In the genomic region with DNA sequence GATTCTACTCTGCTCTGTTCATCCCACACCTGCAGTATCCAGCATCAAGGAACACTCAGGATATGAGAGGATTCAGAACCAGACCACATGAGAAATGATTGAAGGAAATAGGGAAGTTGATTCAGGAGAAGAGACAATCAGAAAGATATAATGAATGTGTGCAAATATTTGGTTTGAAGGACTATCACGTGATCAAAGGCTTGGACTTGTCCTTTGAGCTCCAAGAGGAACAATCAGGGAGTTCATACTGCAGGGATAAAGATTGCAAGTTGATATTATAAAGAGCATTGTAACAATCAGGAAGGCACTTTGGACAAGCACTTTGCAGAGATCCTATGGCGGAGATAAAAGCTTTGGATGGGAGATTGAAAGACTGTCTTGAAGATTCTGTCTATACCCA, we compare ENCODE assay signal across 2 cellular contexts.
TF ChIP-seq lines count a peak whose summit lies in the region.

No MANE protein-coding gene starts in this region.

TF ChIP-seq in K562, 482 proteins besides CTCF, POLR2A, EP300 and RAD21:
- TF ChIP-seq, protein P1, sequence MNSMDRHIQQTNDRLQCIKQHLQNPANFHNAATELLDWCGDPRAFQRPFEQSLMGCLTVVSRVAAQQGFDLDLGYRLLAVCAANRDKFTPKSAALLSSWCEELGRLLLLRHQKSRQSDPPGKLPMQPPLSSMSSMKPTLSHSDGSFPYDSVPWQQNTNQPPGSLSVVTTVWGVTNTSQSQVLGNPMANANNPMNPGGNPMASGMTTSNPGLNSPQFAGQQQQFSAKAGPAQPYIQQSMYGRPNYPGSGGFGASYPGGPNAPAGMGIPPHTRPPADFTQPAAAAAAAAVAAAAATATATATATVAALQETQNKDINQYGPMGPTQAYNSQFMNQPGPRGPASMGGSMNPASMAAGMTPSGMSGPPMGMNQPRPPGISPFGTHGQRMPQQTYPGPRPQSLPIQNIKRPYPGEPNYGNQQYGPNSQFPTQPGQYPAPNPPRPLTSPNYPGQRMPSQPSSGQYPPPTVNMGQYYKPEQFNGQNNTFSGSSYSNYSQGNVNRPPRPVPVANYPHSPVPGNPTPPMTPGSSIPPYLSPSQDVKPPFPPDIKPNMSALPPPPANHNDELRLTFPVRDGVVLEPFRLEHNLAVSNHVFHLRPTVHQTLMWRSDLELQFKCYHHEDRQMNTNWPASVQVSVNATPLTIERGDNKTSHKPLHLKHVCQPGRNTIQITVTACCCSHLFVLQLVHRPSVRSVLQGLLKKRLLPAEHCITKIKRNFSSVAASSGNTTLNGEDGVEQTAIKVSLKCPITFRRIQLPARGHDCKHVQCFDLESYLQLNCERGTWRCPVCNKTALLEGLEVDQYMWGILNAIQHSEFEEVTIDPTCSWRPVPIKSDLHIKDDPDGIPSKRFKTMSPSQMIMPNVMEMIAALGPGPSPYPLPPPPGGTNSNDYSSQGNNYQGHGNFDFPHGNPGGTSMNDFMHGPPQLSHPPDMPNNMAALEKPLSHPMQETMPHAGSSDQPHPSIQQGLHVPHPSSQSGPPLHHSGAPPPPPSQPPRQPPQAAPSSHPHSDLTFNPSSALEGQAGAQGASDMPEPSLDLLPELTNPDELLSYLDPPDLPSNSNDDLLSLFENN (IDR thresholded peaks at IDR 0.05; ENCODE audit: low read depth in 2 of 2, low read length in 2 of 2), result no peak
- TF ChIP-seq SPI1 (IDR thresholded peaks at IDR 0.05; ENCODE audit: borderline replicate concordance, low read depth, low read length) (no peak), TAL1 (IDR thresholded peaks at IDR 0.05) (no peak), TOE1 (IDR thresholded peaks at IDR 0.05; ENCODE audit: borderline replicate concordance) (peak; percentile 81; the same call in 1 of the 2 replicates), TOE1 (CRISPR knock-in tag; IDR thresholded peaks at IDR 0.05; ENCODE audit: borderline replicate concordance, low read depth) (no peak), RAD51 (IDR thresholded peaks at IDR 0.05; ENCODE audit: borderline replicate concordance, low read depth) (peak; percentile 90), FOXJ3 (CRISPR knock-in tag; IDR thresholded peaks at IDR 0.05) (no peak), ADNP (tag; IDR thresholded peaks at IDR 0.05) (no peak), MAFF (IDR thresholded peaks at IDR 0.05; ENCODE audit: low read length) (no peak), CBFA2T2 (conservative IDR thresholded peaks at IDR 0.05) (peak; percentile 55), PHF20 (IDR thresholded peaks at IDR 0.05; ENCODE audit: partially characterized antibody) (no peak), LCOR (CRISPR knock-in tag; IDR thresholded peaks at IDR 0.05) (no peak), PRPF4 (IDR thresholded peaks at IDR 0.05; ENCODE audit: insufficient read depth, low read depth, low read length, poor library complexity, severe bottlenecking) (no peak), TBL1XR1 (IDR thresholded peaks at IDR 0.05; ENCODE audit: low read length in 2 of 2) (no peak), SLC30A9 (CRISPR knock-in tag; IDR thresholded peaks at IDR 0.05) (no peak), ZNF174 (CRISPR knock-in tag; IDR thresholded peaks at IDR 0.05) (no peak)
- TF ChIP-seq, protein P2, sequence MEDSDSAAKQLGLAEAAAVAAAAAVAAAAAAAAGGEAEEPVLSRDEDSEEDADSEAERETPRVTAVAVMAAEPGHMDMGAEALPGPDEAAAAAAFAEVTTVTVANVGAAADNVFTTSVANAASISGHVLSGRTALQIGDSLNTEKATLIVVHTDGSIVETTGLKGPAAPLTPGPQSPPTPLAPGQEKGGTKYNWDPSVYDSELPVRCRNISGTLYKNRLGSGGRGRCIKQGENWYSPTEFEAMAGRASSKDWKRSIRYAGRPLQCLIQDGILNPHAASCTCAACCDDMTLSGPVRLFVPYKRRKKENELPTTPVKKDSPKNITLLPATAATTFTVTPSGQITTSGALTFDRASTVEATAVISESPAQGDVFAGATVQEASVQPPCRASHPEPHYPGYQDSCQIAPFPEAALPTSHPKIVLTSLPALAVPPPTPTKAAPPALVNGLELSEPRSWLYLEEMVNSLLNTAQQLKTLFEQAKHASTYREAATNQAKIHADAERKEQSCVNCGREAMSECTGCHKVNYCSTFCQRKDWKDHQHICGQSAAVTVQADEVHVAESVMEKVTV (CRISPR knock-in tag; IDR thresholded peaks at IDR 0.05), result no peak
- TF ChIP-seq, protein P3, sequence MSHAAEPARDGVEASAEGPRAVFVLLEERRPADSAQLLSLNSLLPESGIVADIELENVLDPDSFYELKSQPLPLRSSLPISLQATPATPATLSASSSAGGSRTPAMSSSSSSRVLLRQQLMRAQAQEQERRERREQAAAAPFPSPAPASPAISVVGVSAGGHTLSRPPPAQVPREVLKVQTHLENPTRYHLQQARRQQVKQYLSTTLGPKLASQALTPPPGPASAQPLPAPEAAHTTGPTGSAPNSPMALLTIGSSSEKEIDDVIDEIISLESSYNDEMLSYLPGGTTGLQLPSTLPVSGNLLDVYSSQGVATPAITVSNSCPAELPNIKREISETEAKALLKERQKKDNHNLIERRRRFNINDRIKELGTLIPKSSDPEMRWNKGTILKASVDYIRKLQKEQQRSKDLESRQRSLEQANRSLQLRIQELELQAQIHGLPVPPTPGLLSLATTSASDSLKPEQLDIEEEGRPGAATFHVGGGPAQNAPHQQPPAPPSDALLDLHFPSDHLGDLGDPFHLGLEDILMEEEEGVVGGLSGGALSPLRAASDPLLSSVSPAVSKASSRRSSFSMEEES (CRISPR knock-in tag; IDR thresholded peaks at IDR 0.05), result peak; percentile 97
- TF ChIP-seq, protein P4, sequence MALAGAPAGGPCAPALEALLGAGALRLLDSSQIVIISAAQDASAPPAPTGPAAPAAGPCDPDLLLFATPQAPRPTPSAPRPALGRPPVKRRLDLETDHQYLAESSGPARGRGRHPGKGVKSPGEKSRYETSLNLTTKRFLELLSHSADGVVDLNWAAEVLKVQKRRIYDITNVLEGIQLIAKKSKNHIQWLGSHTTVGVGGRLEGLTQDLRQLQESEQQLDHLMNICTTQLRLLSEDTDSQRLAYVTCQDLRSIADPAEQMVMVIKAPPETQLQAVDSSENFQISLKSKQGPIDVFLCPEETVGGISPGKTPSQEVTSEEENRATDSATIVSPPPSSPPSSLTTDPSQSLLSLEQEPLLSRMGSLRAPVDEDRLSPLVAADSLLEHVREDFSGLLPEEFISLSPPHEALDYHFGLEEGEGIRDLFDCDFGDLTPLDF (CRISPR knock-in tag; IDR thresholded peaks at IDR 0.05), result no peak

TF ChIP-seq in HepG2, 621 proteins besides CTCF, POLR2A, EP300 and RAD21 (continues in another document):
- TF ChIP-seq TBX3 (IDR thresholded peaks at IDR 0.05; ENCODE audit: borderline replicate concordance), result no peak
- no peak for TF ChIP-seq TBP (CRISPR knock-in tag; IDR thresholded peaks at IDR 0.05)
- TF ChIP-seq ZFP36 (IDR thresholded peaks at IDR 0.05; ENCODE audit: borderline replicate concordance, low read depth, low read length, partially characterized antibody), result no peak
- TF ChIP-seq, protein P5, sequence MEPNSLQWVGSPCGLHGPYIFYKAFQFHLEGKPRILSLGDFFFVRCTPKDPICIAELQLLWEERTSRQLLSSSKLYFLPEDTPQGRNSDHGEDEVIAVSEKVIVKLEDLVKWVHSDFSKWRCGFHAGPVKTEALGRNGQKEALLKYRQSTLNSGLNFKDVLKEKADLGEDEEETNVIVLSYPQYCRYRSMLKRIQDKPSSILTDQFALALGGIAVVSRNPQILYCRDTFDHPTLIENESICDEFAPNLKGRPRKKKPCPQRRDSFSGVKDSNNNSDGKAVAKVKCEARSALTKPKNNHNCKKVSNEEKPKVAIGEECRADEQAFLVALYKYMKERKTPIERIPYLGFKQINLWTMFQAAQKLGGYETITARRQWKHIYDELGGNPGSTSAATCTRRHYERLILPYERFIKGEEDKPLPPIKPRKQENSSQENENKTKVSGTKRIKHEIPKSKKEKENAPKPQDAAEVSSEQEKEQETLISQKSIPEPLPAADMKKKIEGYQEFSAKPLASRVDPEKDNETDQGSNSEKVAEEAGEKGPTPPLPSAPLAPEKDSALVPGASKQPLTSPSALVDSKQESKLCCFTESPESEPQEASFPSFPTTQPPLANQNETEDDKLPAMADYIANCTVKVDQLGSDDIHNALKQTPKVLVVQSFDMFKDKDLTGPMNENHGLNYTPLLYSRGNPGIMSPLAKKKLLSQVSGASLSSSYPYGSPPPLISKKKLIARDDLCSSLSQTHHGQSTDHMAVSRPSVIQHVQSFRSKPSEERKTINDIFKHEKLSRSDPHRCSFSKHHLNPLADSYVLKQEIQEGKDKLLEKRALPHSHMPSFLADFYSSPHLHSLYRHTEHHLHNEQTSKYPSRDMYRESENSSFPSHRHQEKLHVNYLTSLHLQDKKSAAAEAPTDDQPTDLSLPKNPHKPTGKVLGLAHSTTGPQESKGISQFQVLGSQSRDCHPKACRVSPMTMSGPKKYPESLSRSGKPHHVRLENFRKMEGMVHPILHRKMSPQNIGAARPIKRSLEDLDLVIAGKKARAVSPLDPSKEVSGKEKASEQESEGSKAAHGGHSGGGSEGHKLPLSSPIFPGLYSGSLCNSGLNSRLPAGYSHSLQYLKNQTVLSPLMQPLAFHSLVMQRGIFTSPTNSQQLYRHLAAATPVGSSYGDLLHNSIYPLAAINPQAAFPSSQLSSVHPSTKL (CRISPR knock-in tag; IDR thresholded peaks at IDR 0.05), result peak; percentile 59; the same call in 1 of the 2 replicates
- no peak for TF ChIP-seq FOXA1 (IDR thresholded peaks at IDR 0.05)
- peak; percentile 41; the same call in 1 of the 2 replicates for TF ChIP-seq FOXA1 (CRISPR knock-in tag; IDR thresholded peaks at IDR 0.05)
- TF ChIP-seq, protein P6, sequence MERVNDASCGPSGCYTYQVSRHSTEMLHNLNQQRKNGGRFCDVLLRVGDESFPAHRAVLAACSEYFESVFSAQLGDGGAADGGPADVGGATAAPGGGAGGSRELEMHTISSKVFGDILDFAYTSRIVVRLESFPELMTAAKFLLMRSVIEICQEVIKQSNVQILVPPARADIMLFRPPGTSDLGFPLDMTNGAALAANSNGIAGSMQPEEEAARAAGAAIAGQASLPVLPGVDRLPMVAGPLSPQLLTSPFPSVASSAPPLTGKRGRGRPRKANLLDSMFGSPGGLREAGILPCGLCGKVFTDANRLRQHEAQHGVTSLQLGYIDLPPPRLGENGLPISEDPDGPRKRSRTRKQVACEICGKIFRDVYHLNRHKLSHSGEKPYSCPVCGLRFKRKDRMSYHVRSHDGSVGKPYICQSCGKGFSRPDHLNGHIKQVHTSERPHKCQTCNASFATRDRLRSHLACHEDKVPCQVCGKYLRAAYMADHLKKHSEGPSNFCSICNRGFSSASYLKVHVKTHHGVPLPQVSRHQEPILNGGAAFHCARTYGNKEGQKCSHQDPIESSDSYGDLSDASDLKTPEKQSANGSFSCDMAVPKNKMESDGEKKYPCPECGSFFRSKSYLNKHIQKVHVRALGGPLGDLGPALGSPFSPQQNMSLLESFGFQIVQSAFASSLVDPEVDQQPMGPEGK (CRISPR knock-in tag; IDR thresholded peaks at IDR 0.05), result 0 out of 2 replicates have a peak, but pooled peaks have one; percentile 24
- TF ChIP-seq, protein P7, sequence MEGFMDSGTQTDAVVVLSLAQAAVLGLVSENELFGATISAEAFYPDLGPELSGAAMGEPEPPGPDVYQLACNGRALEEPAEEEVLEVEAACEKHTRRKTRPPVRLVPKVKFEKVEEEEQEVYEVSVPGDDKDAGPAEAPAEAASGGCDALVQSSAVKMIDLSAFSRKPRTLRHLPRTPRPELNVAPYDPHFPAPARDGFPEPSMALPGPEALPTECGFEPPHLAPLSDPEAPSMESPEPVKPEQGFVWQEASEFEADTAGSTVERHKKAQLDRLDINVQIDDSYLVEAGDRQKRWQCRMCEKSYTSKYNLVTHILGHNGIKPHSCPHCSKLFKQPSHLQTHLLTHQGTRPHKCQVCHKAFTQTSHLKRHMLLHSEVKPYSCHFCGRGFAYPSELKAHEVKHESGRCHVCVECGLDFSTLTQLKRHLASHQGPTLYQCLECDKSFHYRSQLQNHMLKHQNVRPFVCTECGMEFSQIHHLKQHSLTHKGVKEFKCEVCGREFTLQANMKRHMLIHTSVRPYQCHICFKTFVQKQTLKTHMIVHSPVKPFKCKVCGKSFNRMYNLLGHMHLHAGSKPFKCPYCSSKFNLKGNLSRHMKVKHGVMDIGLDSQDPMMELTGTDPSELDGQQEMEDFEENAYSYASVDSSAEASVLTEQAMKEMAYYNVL (CRISPR knock-in tag; IDR thresholded peaks at IDR 0.05; ENCODE audit: borderline replicate concordance), result peak; percentile 88
- peak; percentile 68 for TF ChIP-seq HNF4A (CRISPR knock-in tag; IDR thresholded peaks at IDR 0.05)
- 0 out of 2 replicates have a peak, but pooled peaks have one; percentile 39 for TF ChIP-seq NCOR1 (IDR thresholded peaks at IDR 0.05; ENCODE audit: borderline replicate concordance, low read length)
- TF ChIP-seq, protein P8, sequence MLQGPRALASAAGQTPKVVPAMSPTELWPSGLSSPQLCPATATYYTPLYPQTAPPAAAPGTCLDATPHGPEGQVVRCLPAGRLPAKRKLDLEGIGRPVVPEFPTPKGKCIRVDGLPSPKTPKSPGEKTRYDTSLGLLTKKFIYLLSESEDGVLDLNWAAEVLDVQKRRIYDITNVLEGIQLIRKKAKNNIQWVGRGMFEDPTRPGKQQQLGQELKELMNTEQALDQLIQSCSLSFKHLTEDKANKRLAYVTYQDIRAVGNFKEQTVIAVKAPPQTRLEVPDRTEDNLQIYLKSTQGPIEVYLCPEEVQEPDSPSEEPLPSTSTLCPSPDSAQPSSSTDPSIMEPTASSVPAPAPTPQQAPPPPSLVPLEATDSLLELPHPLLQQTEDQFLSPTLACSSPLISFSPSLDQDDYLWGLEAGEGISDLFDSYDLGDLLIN (CRISPR knock-in tag; IDR thresholded peaks at IDR 0.05; ENCODE audit: borderline replicate concordance), result no peak
- peak; percentile 85; the same call in 1 of the 2 replicates for TF ChIP-seq SOX5 (CRISPR knock-in tag; IDR thresholded peaks at IDR 0.05; ENCODE audit: borderline replicate concordance)
- TF ChIP-seq, protein P9, sequence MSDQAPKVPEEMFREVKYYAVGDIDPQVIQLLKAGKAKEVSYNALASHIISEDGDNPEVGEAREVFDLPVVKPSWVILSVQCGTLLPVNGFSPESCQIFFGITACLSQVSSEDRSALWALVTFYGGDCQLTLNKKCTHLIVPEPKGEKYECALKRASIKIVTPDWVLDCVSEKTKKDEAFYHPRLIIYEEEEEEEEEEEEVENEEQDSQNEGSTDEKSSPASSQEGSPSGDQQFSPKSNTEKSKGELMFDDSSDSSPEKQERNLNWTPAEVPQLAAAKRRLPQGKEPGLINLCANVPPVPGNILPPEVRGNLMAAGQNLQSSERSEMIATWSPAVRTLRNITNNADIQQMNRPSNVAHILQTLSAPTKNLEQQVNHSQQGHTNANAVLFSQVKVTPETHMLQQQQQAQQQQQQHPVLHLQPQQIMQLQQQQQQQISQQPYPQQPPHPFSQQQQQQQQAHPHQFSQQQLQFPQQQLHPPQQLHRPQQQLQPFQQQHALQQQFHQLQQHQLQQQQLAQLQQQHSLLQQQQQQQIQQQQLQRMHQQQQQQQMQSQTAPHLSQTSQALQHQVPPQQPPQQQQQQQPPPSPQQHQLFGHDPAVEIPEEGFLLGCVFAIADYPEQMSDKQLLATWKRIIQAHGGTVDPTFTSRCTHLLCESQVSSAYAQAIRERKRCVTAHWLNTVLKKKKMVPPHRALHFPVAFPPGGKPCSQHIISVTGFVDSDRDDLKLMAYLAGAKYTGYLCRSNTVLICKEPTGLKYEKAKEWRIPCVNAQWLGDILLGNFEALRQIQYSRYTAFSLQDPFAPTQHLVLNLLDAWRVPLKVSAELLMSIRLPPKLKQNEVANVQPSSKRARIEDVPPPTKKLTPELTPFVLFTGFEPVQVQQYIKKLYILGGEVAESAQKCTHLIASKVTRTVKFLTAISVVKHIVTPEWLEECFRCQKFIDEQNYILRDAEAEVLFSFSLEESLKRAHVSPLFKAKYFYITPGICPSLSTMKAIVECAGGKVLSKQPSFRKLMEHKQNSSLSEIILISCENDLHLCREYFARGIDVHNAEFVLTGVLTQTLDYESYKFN (CRISPR knock-in tag; conservative IDR thresholded peaks at IDR 0.05), result peak; percentile 34; the same call in 1 of the 2 replicates
- TF ChIP-seq ZNF792 (CRISPR knock-in tag; IDR thresholded peaks at IDR 0.05), result no peak
- no peak for TF ChIP-seq ZNF44 (CRISPR knock-in tag; IDR thresholded peaks at IDR 0.05)
